In the genomic region with DNA sequence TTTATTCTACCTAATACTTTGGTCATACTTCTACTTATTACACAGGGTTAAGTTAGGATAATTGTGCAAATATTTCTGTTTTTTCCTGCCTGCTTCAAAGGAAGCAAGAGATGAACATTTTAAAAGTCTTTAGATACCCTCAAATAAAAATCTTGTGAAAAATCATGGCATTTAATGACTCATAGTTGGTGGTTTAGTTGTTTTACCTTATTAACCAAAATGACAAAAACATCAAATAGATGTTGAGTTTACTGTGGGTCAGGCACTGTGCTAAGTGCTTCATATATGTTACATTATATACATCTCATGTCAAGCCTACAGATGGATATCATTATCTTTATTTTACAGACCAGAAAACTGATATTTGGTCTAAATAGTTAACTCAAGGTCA, we compare ENCODE assay signal across 23 cellular contexts. TPM values are rescaled to one million over a fixed set of nuclear protein-coding genes. Genes with fewer than 3 reads are reported as not detected.
A peak's percentile ranks its signal among the peaks of the same experiment; 100 is the strongest.
DNase-seq lines count a peak whose midpoint lies in the region; ATAC-seq and TF ChIP-seq lines count a peak whose summit lies in the region.
"Had no signal": no experiment of that assay in that cellular context is flagged by ENCODE, and none has a peak within 500 bp of the region (broad histone marks: within the 10 kb centered on the region; RNA-seq: fewer than 3 reads in every experiment).

No MANE protein-coding gene starts in this region.

- TF ChIP-seq EP300 in esophagus muscularis mucosa (IDR thresholded peaks at IDR 0.05) = no peak

- POLR2A ChIA-PET in activated CD4-positive, alpha-beta T cell treated with anti-CD3 and anti-CD28 coated beads, Interleukin-2, amount 10 ng/mL, durations not matched to agents 7 days and 5 days (lab: Charles Lee) = no interaction called here

- CTCF ChIA-PET in activated CD4-positive, alpha-beta T cell treated with anti-CD3 and anti-CD28 coated beads, Interleukin-2, amount 10 ng/mL, durations not matched to agents 7 days and 5 days (lab: Charles Lee) = no interaction called here

- H3K27ac Mint-ChIP-seq in activated CD4-positive, alpha-beta T cell treated with anti-CD3 and anti-CD28 coated beads, Interleukin-2, amount 10 ng/mL, durations not matched to agents 7 days and 5 days = no peak overlapping the region
- H3K27ac Mint-ChIP-seq: activated CD4-positive, alpha-beta memory T cell treated with anti-CD3 and anti-CD28 coated beads, Interleukin-2, amount 10 ng/mL, durations not matched to agents 7 days and 5 days; activated naive CD4-positive, alpha-beta T cell treated with anti-CD3 and anti-CD28 coated beads, Interleukin-2, amount 50 U/mL, for 24 hours; activated T-cell treated with anti-CD3 and anti-CD28 coated beads, Interleukin-2, amount 50 U/mL, for 72 hours; CD4-positive, alpha-beta memory T cell; natural killer cell treated with Interleukin-12 subunit alpha and Interleukin-12 subunit beta and Interleukin-15 and Interleukin-18, amount 100 ng/mL, for 72 hours; stimulated activated effector memory CD8-positive, alpha-beta T cell treated with anti-CD3 and anti-CD28 coated beads, Interleukin-12 subunit alpha, Interleukin-12 subunit beta, amount 100 ng/mL, for 72 hours had no signal

- H3K9me3 ChIP-seq in adipocyte (ENCODE audit: control insufficient read depth, low read length) (no peaks in the 10 kb centered on the region), esophagus muscularis mucosa (no peaks in the 10 kb centered on the region)
- H3K9me3 ChIP-seq: body of pancreas, psoas muscle, upper lobe of left lung had no signal

- intact Hi-C loops in esophagus muscularis mucosa (cut with DNase I) = loop anchor here (10.0 kb wide), 1 partner anchor 219 kb away; the partner anchor contains the start of gene SRFBP1

- H3K36me3 ChIP-seq in adipocyte (ENCODE audit: control insufficient read depth, insufficient read depth, low read length, severe bottlenecking) (no peaks in the 10 kb centered on the region), esophagus muscularis mucosa (no peaks in the 10 kb centered on the region)
- H3K36me3 ChIP-seq: upper lobe of left lung had no signal

- peaks cover 3% of the 10 kb centered on the region for H3K27me3 Mint-ChIP-seq in activated CD4-positive, alpha-beta T cell treated with anti-CD3 and anti-CD28 coated beads, Interleukin-2, amount 10 ng/mL, durations not matched to agents 7 days and 5 days
- H3K27me3 Mint-ChIP-seq: activated CD4-positive, alpha-beta memory T cell treated with anti-CD3 and anti-CD28 coated beads, Interleukin-2, amount 10 ng/mL, durations not matched to agents 7 days and 5 days; natural killer cell treated with Interleukin-12 subunit alpha and Interleukin-12 subunit beta and Interleukin-15 and Interleukin-18, amount 100 ng/mL, for 72 hours had no signal

- peaks cover 3% of the 10 kb centered on the region for H3K4me1 Mint-ChIP-seq in activated CD4-positive, alpha-beta T cell treated with anti-CD3 and anti-CD28 coated beads, Interleukin-2, amount 10 ng/mL, durations not matched to agents 7 days and 5 days
- H3K4me1 Mint-ChIP-seq: activated CD4-positive, alpha-beta memory T cell treated with anti-CD3 and anti-CD28 coated beads, Interleukin-2, amount 10 ng/mL, durations not matched to agents 7 days and 5 days; activated naive CD4-positive, alpha-beta T cell treated with anti-CD3 and anti-CD28 coated beads, Interleukin-2, amount 50 U/mL, for 24 hours; CD4-positive, alpha-beta memory T cell; stimulated activated effector memory CD8-positive, alpha-beta T cell treated with anti-CD3 and anti-CD28 coated beads, Interleukin-12 subunit alpha, Interleukin-12 subunit beta, amount 100 ng/mL, for 72 hours had no signal

- ATAC-seq in foreskin keratinocyte = peak; percentile 4
- ATAC-seq in HG03520 (IDR thresholded peaks at IDR 0.05; ENCODE audit: unreplicated experiment) = no peak
- no peak for ATAC-seq in HG03045 (IDR thresholded peaks at IDR 0.05; ENCODE audit: unreplicated experiment)
- ATAC-seq: activated T-cell treated with anti-CD3 and anti-CD28 coated beads, Interleukin-2, amount 50 U/mL, for 72 hours; natural killer cell treated with Interleukin-12 subunit alpha and Interleukin-12 subunit beta and Interleukin-15 and Interleukin-18, amount 100 ng/mL, for 72 hours; stimulated activated effector memory CD8-positive, alpha-beta T cell treated with anti-CD3 and anti-CD28 coated beads, Interleukin-12 subunit alpha, Interleukin-12 subunit beta, amount 100 ng/mL, for 72 hours had no signal

- peak overlapping the region; percentile 86 for H3K9ac ChIP-seq in adipocyte (ENCODE audit: low read length)

- H3K36me3 Mint-ChIP-seq in activated CD4-positive, alpha-beta T cell treated with anti-CD3 and anti-CD28 coated beads, Interleukin-2, amount 10 ng/mL, durations not matched to agents 7 days and 5 days (ENCODE audit: low read depth) = no peaks in the 10 kb centered on the region
- H3K36me3 Mint-ChIP-seq: activated naive CD4-positive, alpha-beta T cell treated with anti-CD3 and anti-CD28 coated beads, Interleukin-2, amount 50 U/mL, for 24 hours; CD4-positive, alpha-beta memory T cell; natural killer cell treated with Interleukin-12 subunit alpha and Interleukin-12 subunit beta and Interleukin-15 and Interleukin-18, amount 100 ng/mL, for 72 hours; stimulated activated effector memory CD8-positive, alpha-beta T cell treated with anti-CD3 and anti-CD28 coated beads, Interleukin-12 subunit alpha, Interleukin-12 subunit beta, amount 100 ng/mL, for 72 hours had no signal

- H3K27me3 ChIP-seq in adipocyte (replicated peaks; ENCODE audit: control insufficient read depth, insufficient read depth, low read length) = no peaks in the 10 kb centered on the region
- no peaks in the 10 kb centered on the region for H3K27me3 ChIP-seq in foreskin keratinocyte
- no peaks in the 10 kb centered on the region for H3K27me3 ChIP-seq in esophagus muscularis mucosa
- H3K27me3 ChIP-seq: body of pancreas, upper lobe of left lung had no signal

- TF ChIP-seq CTCF in foreskin keratinocyte (conservative IDR thresholded peaks at IDR 0.05) (no peak), esophagus muscularis mucosa (IDR thresholded peaks at IDR 0.05) (no peak)

- H3K4me1 ChIP-seq in adipocyte (ENCODE audit: control insufficient read depth, insufficient read depth, low read length) (peaks cover 43% of the 10 kb centered on the region), foreskin keratinocyte (peaks cover 35% of the 10 kb centered on the region), esophagus muscularis mucosa (peaks cover 28 to 39% (median 36%) of the 10 kb centered on the region in 4 donors)
- H3K4me1 ChIP-seq: body of pancreas had no signal

- H3K4me3 ChIP-seq in adipocyte (ENCODE audit: low read length) = peak overlapping the region; percentile 26
- H3K4me3 ChIP-seq in skin epidermis = no peak overlapping the region
- no peak overlapping the region for H3K4me3 ChIP-seq in esophagus muscularis mucosa
- H3K4me3 ChIP-seq: body of pancreas, psoas muscle, upper lobe of left lung had no signal

- TF ChIP-seq POLR2A in esophagus muscularis mucosa (IDR thresholded peaks at IDR 0.05; ENCODE audit: low read depth) = no peak

- no peaks in the 10 kb centered on the region for H3K9me3 Mint-ChIP-seq in activated CD4-positive, alpha-beta T cell treated with anti-CD3 and anti-CD28 coated beads, Interleukin-2, amount 10 ng/mL, durations not matched to agents 7 days and 5 days
- H3K9me3 Mint-ChIP-seq: activated CD4-positive, alpha-beta memory T cell treated with anti-CD3 and anti-CD28 coated beads, Interleukin-2, amount 10 ng/mL, durations not matched to agents 7 days and 5 days; stimulated activated effector memory CD8-positive, alpha-beta T cell treated with anti-CD3 and anti-CD28 coated beads, Interleukin-12 subunit alpha, Interleukin-12 subunit beta, amount 100 ng/mL, for 72 hours had no signal

- peak; percentile 63 for DNase-seq in ELR (ENCODE audit: low read depth)
- no peak for DNase-seq in adipocyte (ENCODE audit: low read depth)
- DNase-seq in foreskin keratinocyte = no peak
- no peak for DNase-seq in esophagus muscularis mucosa (ENCODE audit: extremely low spot score)
- DNase-seq in activated CD4-positive, alpha-beta T cell treated with anti-CD3 and anti-CD28 coated beads, Interleukin-2, amount 10 ng/mL, durations not matched to agents 7 days and 5 days = no peak
- DNase-seq: activated CD4-positive, alpha-beta memory T cell treated with anti-CD3 and anti-CD28 coated beads, Interleukin-2, amount 10 ng/mL, durations not matched to agents 7 days and 5 days; activated T-cell treated with anti-CD3 and anti-CD28 coated beads, Interleukin-2, amount 50 U/mL, for 72 hours; CD4-positive, alpha-beta memory T cell; NCI-H187; NCI-H446 treated with DMSO at 0.1 percent for 48 hours; T-helper 2 cell had no signal

- no peak overlapping the region for H3K4me3 Mint-ChIP-seq in activated CD4-positive, alpha-beta T cell treated with anti-CD3 and anti-CD28 coated beads, Interleukin-2, amount 10 ng/mL, durations not matched to agents 7 days and 5 days
- H3K4me3 Mint-ChIP-seq: activated CD4-positive, alpha-beta memory T cell treated with anti-CD3 and anti-CD28 coated beads, Interleukin-2, amount 10 ng/mL, durations not matched to agents 7 days and 5 days; activated naive CD4-positive, alpha-beta T cell treated with anti-CD3 and anti-CD28 coated beads, Interleukin-2, amount 50 U/mL, for 24 hours; activated T-cell treated with anti-CD3 and anti-CD28 coated beads, Interleukin-2, amount 50 U/mL, for 72 hours; CD4-positive, alpha-beta memory T cell; natural killer cell treated with Interleukin-12 subunit alpha and Interleukin-12 subunit beta and Interleukin-15 and Interleukin-18, amount 100 ng/mL, for 72 hours; stimulated activated effector memory CD8-positive, alpha-beta T cell treated with anti-CD3 and anti-CD28 coated beads, Interleukin-12 subunit alpha, Interleukin-12 subunit beta, amount 100 ng/mL, for 72 hours had no signal

- H3K27ac ChIP-seq in foreskin keratinocyte (peak overlapping the region; percentile 99), skin epidermis (peak overlapping the region in 13 of 21 experiments; percentile 1 to 86 (median 73)), esophagus muscularis mucosa (replicated peaks in 1 of 4) (peak overlapping the region in 2 of 4 donors; percentile 75 to 82)
- H3K27ac ChIP-seq: body of pancreas, psoas muscle had no signal

RNA-seq across cellular contexts. Expression of gene ZNF474, which starts 54.4 kb away (rescaled TPM):
- total RNA-seq in foreskin keratinocyte (not detected in 2 replicates), esophagus muscularis mucosa (1 to 10 TPM in 1 of 4 donors, under 1 TPM in 2, not detected in 1; 0.33 to 1.8 (median 0.71) TPM)
- not detected in 2 replicates for polyA plus RNA-seq in foreskin keratinocyte
- total RNA-seq in activated CD4-positive, alpha-beta T cell treated with anti-CD3 and anti-CD28 coated beads, Interleukin-2, amount 10 ng/mL, durations not matched to agents 7 days and 5 days = not detected
- total RNA-seq: activated CD4-positive, alpha-beta memory T cell treated with anti-CD3 and anti-CD28 coated beads, Interleukin-2, amount 10 ng/mL, durations not matched to agents 7 days and 5 days; body of pancreas; esophagus mucosa; lung microvascular endothelial cell; natural killer cell treated with Interleukin-12 subunit alpha and Interleukin-12 subunit beta and Interleukin-15 and Interleukin-18, amount 100 ng/mL, for 72 hours; Right ventricle myocardium inferior had no signal
